Comparison of ENCODE assay signal across 10 cellular contexts in the genomic region with DNA sequence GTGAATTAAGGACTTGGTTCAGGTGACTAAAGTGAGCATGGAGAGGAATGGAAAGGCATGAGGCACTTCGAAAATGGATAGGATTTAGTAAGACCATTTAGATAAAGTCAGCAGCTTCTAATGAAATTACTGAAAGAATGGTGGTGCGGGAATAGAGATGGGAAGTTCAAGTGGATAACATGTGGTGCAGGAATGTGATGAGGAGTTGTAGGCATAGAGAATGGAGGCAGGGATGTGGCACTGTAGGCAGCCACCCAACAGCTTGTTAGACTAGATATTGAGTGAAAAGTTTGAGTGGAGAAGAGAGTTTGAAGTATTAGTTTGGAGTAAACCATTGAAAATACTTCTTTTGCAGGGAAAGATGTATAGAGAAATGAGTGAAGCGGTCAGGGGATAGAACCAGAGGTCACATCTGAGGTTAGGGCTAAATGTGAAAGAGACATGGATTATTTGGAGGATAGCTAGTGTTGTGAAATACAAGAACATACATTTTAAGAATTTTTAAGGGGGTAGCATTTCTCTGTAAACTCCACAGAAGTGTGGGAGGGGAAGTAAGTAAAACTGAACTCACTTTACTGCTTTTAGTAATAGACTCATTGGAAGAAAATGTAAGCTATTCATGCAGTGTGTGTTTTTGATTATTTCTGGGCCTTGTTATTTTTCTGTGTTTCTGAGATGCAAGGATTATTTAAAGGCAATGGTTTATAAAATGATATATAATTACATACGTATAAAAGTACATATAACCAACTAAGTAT. TPM values are rescaled to one million over a fixed set of nuclear protein-coding genes. Genes with fewer than 3 reads are reported as not detected.
DNase-seq lines count a peak whose midpoint lies in the region; ATAC-seq and TF ChIP-seq lines count a peak whose summit lies in the region.
"Had no signal": no experiment of that assay in that cellular context is flagged by ENCODE, and none has a peak within 500 bp of the region (broad histone marks: within the 10 kb centered on the region; RNA-seq: fewer than 3 reads in every experiment).

No MANE protein-coding gene starts in this region.

- H3K4me1 Mint-ChIP-seq in WTC11: peaks cover 54% of the 10 kb centered on the region

- no peaks in the 10 kb centered on the region for H3K9me3 Mint-ChIP-seq in WTC11

- peaks cover 88% of the 10 kb centered on the region for H3K79me2 ChIP-seq in ACC112 (ENCODE audit: control insufficient read depth, insufficient read depth, low read length, unreplicated experiment)

- peak overlapping the region; percentile 11; the same call in 1 of the 2 replicates for H3K27ac ChIP-seq in ACC112 (ENCODE audit: low read depth, low read length)

- H3K36me3 Mint-ChIP-seq in WTC11: no peaks in the 10 kb centered on the region

- TF ChIP-seq CTCF in WTC11 (IDR thresholded peaks at IDR 0.05) (no peak), fibroblast of villous mesenchyme (IDR thresholded peaks at IDR 0.05; ENCODE audit: insufficient read depth, low read depth, low read length) (no peak)

- peaks cover 30% of the 10 kb centered on the region for H3K4me1 ChIP-seq in ACC112 (ENCODE audit: control insufficient read depth, insufficient read depth, low read length, unreplicated experiment)

- H3K4me3 ChIP-seq in ACC112 (ENCODE audit: low read depth, low read length) (no peak overlapping the region), fibroblast of villous mesenchyme (ENCODE audit: low read depth, low read length) (no peak overlapping the region)

- peak; percentile 23 for DNase-seq in GM04504 (ENCODE audit: low read depth)
- DNase-seq in WTC11 (ENCODE audit: low spot score): no peak
- peak; percentile 72 for DNase-seq in fibroblast of villous mesenchyme (ENCODE audit: low read depth)
- no peak for DNase-seq in Ammon's horn (ENCODE audit: low spot score)
- no peak for DNase-seq in T-helper 9 cell
- no peak for DNase-seq in stimulated activated CD4-positive, alpha-beta T cell treated with anti-CD3 and anti-CD28 coated beads, Interleukin-4, amount 100 ng/mL, for 24 hours
- DNase-seq in NCI-H1930 (lab: John Stamatoyannopoulos, UW): no peak
- DNase-seq: activated naive CD4-positive, alpha-beta T cell treated with anti-CD3 and anti-CD28 coated beads, Interleukin-2, amount 50 U/mL, for 16 hours; NCI-H510A treated with DMSO at 0.1 percent for 48 hours had no signal

- H2AFZ ChIP-seq in ACC112 (ENCODE audit: low read length, unreplicated experiment): no peak overlapping the region

- POLR2A ChIA-PET in WTC11 (lab: Charles Lee): interaction anchor here (0.7 kb wide), 1 partner anchor 21 kb away, joined by 3 read pairs; no protein-coding TSS in a partner anchor

- H3K27ac Mint-ChIP-seq in WTC11: peak overlapping the region; percentile 8

- CTCF ChIA-PET in WTC11 (lab: Charles Lee): no interaction called here

- 0 out of 2 replicates have a peak, but pooled peaks have one; percentile 28 for ATAC-seq in WTC11

- H3K27me3 ChIP-seq in ACC112 (ENCODE audit: insufficient read depth, low read length): no peaks in the 10 kb centered on the region

- no peak overlapping the region for H3K4me3 Mint-ChIP-seq in WTC11

- H3K27me3 Mint-ChIP-seq in WTC11 (ENCODE audit: low read depth): no peaks in the 10 kb centered on the region

- H3K36me3 ChIP-seq in ACC112 (ENCODE audit: insufficient read depth, low read length): peaks cover 3% of the 10 kb centered on the region; the same call in 1 of the 2 replicates

TF ChIP-seq in WTC11, 78 proteins besides CTCF, POLR2A, EP300 and RAD21:
- TF ChIP-seq GABPB1 (CRISPR knock-in tag; IDR thresholded peaks at IDR 0.05) (no peak), SP1 (CRISPR knock-in tag; conservative IDR thresholded peaks at IDR 0.05) (no peak), MAX (CRISPR knock-in tag; IDR thresholded peaks at IDR 0.05) (no peak), ZNF219 (CRISPR knock-in tag; IDR thresholded peaks at IDR 0.05; ENCODE audit: borderline replicate concordance) (no peak)

RNA-seq across cellular contexts. Expression of gene DYRK1A, which starts 46.2 kb away (rescaled TPM):
- total RNA-seq in WTC11 (2021): 54.6 to 56.5 TPM (median 54.8 TPM) in 3 replicates
- total RNA-seq in fibroblast of villous mesenchyme: 68.3 and 77.7 TPM in 2 replicates

Comparison
In these comparisons a context has a peak if more than half of its experiments do, and no peak if none do; other contexts are left out.
1. DNase-seq: peak in GM04504 (single experiment) and fibroblast of villous mesenchyme (single experiment); none in WTC11 (single experiment), Ammon's horn (single experiment), T-helper 9 cell (single experiment), stimulated activated CD4-positive, alpha-beta T cell treated with anti-CD3 and anti-CD28 coated beads, Interleukin-4, amount 100 ng/mL, for 24 hours (single experiment) and NCI-H1930 (0 of 2).